In genomic region chr4:161595230-161595771, GRCh38 we compare ENCODE assay signal across 9 cellular contexts.
"Had no signal": no experiment of that assay in that cellular context is flagged by ENCODE, and none has a peak within 500 bp of the region (broad histone marks: within the 10 kb centered on the region; RNA-seq: fewer than 3 reads in every experiment).

No MANE protein-coding gene starts in this region.

- DNase-seq: GM23248, GOT3, H7, HFFc6, IMR-90, KG1 had no signal

- H3K4me3 ChIP-seq: GM23248, HAP-1, K562 had no signal

- H3K27ac ChIP-seq: GM23248, HL-60 had no signal

- H3K9ac ChIP-seq: GM23248 had no signal

- H3K36me3 ChIP-seq: HAP-1 had no signal

- ATAC-seq: K562 had no signal

- H2AFZ ChIP-seq: GM23248 had no signal
